In genomic region chr11:107439586-107440201, GRCh38 we compare ENCODE assay signal across 27 cellular contexts. TPM values are rescaled to one million over a fixed set of nuclear protein-coding genes. Genes with fewer than 3 reads are reported as not detected.
DNase-seq lines count a peak whose midpoint lies in the region; ATAC-seq and TF ChIP-seq lines count a peak whose summit lies in the region.
"Had no signal": no experiment of that assay in that cellular context is flagged by ENCODE, and none has a peak within 500 bp of the region (broad histone marks: within the 10 kb centered on the region; RNA-seq: fewer than 3 reads in every experiment).

No MANE protein-coding gene starts in this region.

- no peak for DNase-seq in activated naive CD8-positive, alpha-beta T cell treated with anti-CD3 and anti-CD28 coated beads for 36 hours
- DNase-seq in activated naive CD8-positive, alpha-beta T cell treated with anti-CD3 and anti-CD28 coated beads, Interleukin-2, amount 50 U/mL, for 24 hours, result no peak
- DNase-seq in A673 (ENCODE audit: low spot score) (peak; percentile 57), cerebellar cortex (ENCODE audit: low spot score) (peak; percentile 16), nephron progenitor cell (no peak), OCI-M2 (lab: John Stamatoyannopoulos, UW; ENCODE audit: unreplicated experiment) (no peak)
- no peak for DNase-seq in effector CD4-positive, alpha-beta T cell
- DNase-seq: CD4-positive, CD25-positive, alpha-beta regulatory T cell; H9; HFFc6; NCI-H1092; NCI-H1417 treated with DMSO at 0.1 percent for 48 hours; NCI-H1694 treated with DMSO at 0.1 percent for 48 hours; NCI-H2081 treated with DMSO at 0.1 percent for 48 hours; NCI-H2171; NCI-H226; NCI-H510A; NCI-H69; Peyer's patch; SJCRH30 had no signal

- H3K4me3 Mint-ChIP-seq in activated naive CD8-positive, alpha-beta T cell treated with anti-CD3 and anti-CD28 coated beads for 36 hours, result no peak overlapping the region
- H3K4me3 Mint-ChIP-seq in activated naive CD8-positive, alpha-beta T cell treated with anti-CD3 and anti-CD28 coated beads, Interleukin-2, amount 50 U/mL, for 24 hours, result no peak overlapping the region
- H3K4me3 Mint-ChIP-seq in nephron progenitor cell, result no peak overlapping the region
- H3K4me3 Mint-ChIP-seq: CD4-positive, CD25-positive, alpha-beta regulatory T cell; GM23338; H9; HFFc6; IgD-negative memory B cell had no signal

- no peak for ATAC-seq in activated naive CD8-positive, alpha-beta T cell treated with anti-CD3 and anti-CD28 coated beads, Interleukin-2, amount 50 U/mL, for 24 hours
- ATAC-seq in HG03432 (IDR thresholded peaks at IDR 0.05; ENCODE audit: unreplicated experiment), result no peak
- ATAC-seq: GM23338, SK-N-SH treated with all-trans-retinoic acid at 6 μM for 48 hours had no signal

- intact Hi-C loops in A673 (cut with micrococcal nuclease; ENCODE audit: unreplicated experiment), result no loop called here

- H3K4me1 Mint-ChIP-seq in activated naive CD8-positive, alpha-beta T cell treated with anti-CD3 and anti-CD28 coated beads for 36 hours, result peaks cover 18% of the 10 kb centered on the region
- H3K4me1 Mint-ChIP-seq in activated naive CD8-positive, alpha-beta T cell treated with anti-CD3 and anti-CD28 coated beads, Interleukin-2, amount 50 U/mL, for 24 hours, result peaks cover 3% of the 10 kb centered on the region
- no peaks in the 10 kb centered on the region for H3K4me1 Mint-ChIP-seq in nephron progenitor cell
- H3K4me1 Mint-ChIP-seq: GM23338, H9, IgD-negative memory B cell had no signal

- BruUV-seq in A673 (replicated peaks; lab: Mats Ljungman, UMichigan), result no TSS peak

- peak overlapping the region; percentile 25 for H3K27ac Mint-ChIP-seq in activated naive CD8-positive, alpha-beta T cell treated with anti-CD3 and anti-CD28 coated beads for 36 hours
- no peak overlapping the region for H3K27ac Mint-ChIP-seq in activated naive CD8-positive, alpha-beta T cell treated with anti-CD3 and anti-CD28 coated beads, Interleukin-2, amount 50 U/mL, for 24 hours
- peak overlapping the region; percentile 20 for H3K27ac Mint-ChIP-seq in nephron progenitor cell
- H3K27ac Mint-ChIP-seq: CD4-positive, CD25-positive, alpha-beta regulatory T cell; GM23338; H9; HFFc6; IgD-negative memory B cell had no signal

- no peaks in the 10 kb centered on the region for H3K27me3 Mint-ChIP-seq in activated naive CD8-positive, alpha-beta T cell treated with anti-CD3 and anti-CD28 coated beads for 36 hours
- H3K27me3 Mint-ChIP-seq in activated naive CD8-positive, alpha-beta T cell treated with anti-CD3 and anti-CD28 coated beads, Interleukin-2, amount 50 U/mL, for 24 hours, result no peaks in the 10 kb centered on the region
- H3K27me3 Mint-ChIP-seq in nephron progenitor cell (ENCODE audit: low read depth, poor library complexity), result peaks cover 3% of the 10 kb centered on the region
- H3K27me3 Mint-ChIP-seq: CD4-positive, CD25-positive, alpha-beta regulatory T cell; IgD-negative memory B cell had no signal

- CTCF ChIA-PET in A673 (lab: Charles Lee), result no interaction called here

- TF ChIP-seq CTCF in A673 (conservative IDR thresholded peaks at IDR 0.05; ENCODE audit: low read depth, low read length) (no peak), nephron progenitor cell (IDR thresholded peaks at IDR 0.05) (no peak)

- H3K9me3 ChIP-seq in A673 (ENCODE audit: low read depth, low read length, poor library complexity, severe bottlenecking), result no peaks in the 10 kb centered on the region
- H3K9me3 ChIP-seq: Peyer's patch, SJCRH30 had no signal

- no peaks in the 10 kb centered on the region for H3K27me3 ChIP-seq in A673 (replicated peaks; ENCODE audit: insufficient read depth, low read depth, low read length, poor library complexity)
- H3K27me3 ChIP-seq: BLaER1, Peyer's patch, SJCRH30 had no signal

- H3K4me3 ChIP-seq in A673 (ENCODE audit: low read depth, low read length, poor library complexity, severe bottlenecking), result no peak overlapping the region
- H3K4me3 ChIP-seq: BLaER1, GM23338, Peyer's patch, SJCRH30 had no signal

- peaks cover 12% of the 10 kb centered on the region for H3K4me1 ChIP-seq in A673 (ENCODE audit: insufficient read depth, low read length, poor library complexity, severe bottlenecking)
- H3K4me1 ChIP-seq: BLaER1, Peyer's patch, SJCRH30 had no signal

- H3K9me3 Mint-ChIP-seq in activated naive CD8-positive, alpha-beta T cell treated with anti-CD3 and anti-CD28 coated beads for 36 hours, result no peaks in the 10 kb centered on the region
- H3K9me3 Mint-ChIP-seq in activated naive CD8-positive, alpha-beta T cell treated with anti-CD3 and anti-CD28 coated beads, Interleukin-2, amount 50 U/mL, for 24 hours, result no peaks in the 10 kb centered on the region
- H3K9me3 Mint-ChIP-seq in nephron progenitor cell, result no peaks in the 10 kb centered on the region
- H3K9me3 Mint-ChIP-seq: GM23338, H9, HFFc6 had no signal

- peak overlapping the region; percentile 38 for H3K27ac ChIP-seq in A673 (ENCODE audit: low read depth, low read length, poor library complexity, severe bottlenecking)
- H3K27ac ChIP-seq: BLaER1, HL-60, KMS-11, Peyer's patch, SJCRH30 had no signal

- peaks cover 23% of the 10 kb centered on the region for H3K36me3 ChIP-seq in A673 (ENCODE audit: insufficient read depth, low read length, poor library complexity, severe bottlenecking)
- H3K36me3 ChIP-seq: SJCRH30 had no signal

- H3K36me3 Mint-ChIP-seq in activated naive CD8-positive, alpha-beta T cell treated with anti-CD3 and anti-CD28 coated beads for 36 hours, result peaks cover 33% of the 10 kb centered on the region
- H3K36me3 Mint-ChIP-seq in activated naive CD8-positive, alpha-beta T cell treated with anti-CD3 and anti-CD28 coated beads, Interleukin-2, amount 50 U/mL, for 24 hours (ENCODE audit: low read depth), result peaks cover 36% of the 10 kb centered on the region
- peaks cover 47% of the 10 kb centered on the region for H3K36me3 Mint-ChIP-seq in nephron progenitor cell (ENCODE audit: low read depth)

- POLR2A ChIA-PET in A673 (lab: Charles Lee; ENCODE audit: low non-redundant PET), result no interaction called here

RNA-seq across cellular contexts. Expression of gene CWF19L2, which starts 17.9 kb away (rescaled TPM):
- 10 to 100 TPM; 12.8 to 13.5 TPM for total RNA-seq in activated naive CD8-positive, alpha-beta T cell treated with anti-CD3 and anti-CD28 coated beads for 36 hours
- 23.3 and 26.3 TPM in 2 replicates for total RNA-seq in A673 (2021)

Comparison
In these comparisons a context has a peak if more than half of its experiments do, and no peak if none do; other contexts are left out.
1. DNase-seq: peak in A673 (single experiment) and cerebellar cortex (single experiment); none in activated naive CD8-positive, alpha-beta T cell treated with anti-CD3 and anti-CD28 coated beads for 36 hours (single experiment), activated naive CD8-positive, alpha-beta T cell treated with anti-CD3 and anti-CD28 coated beads, Interleukin-2, amount 50 U/mL, for 24 hours (single experiment), nephron progenitor cell (single experiment), effector CD4-positive, alpha-beta T cell (single experiment) and OCI-M2 (single experiment).